8 cellular contexts compared by ENCODE assay signal in genomic region chr2:10043906-10044601, GRCh38. TPM values are rescaled to one million over a fixed set of nuclear protein-coding genes. Genes with fewer than 3 reads are reported as not detected.
DNase-seq lines count a peak whose midpoint lies in the region; ATAC-seq and TF ChIP-seq lines count a peak whose summit lies in the region.

No MANE protein-coding gene starts in this region.

- no peak for TF ChIP-seq CTCF in activated CD8-positive, alpha-beta T cell treated with anti-CD3 and anti-CD28 coated beads for 36 hours (IDR thresholded peaks at IDR 0.05)
- TF ChIP-seq CTCF in lower leg skin (IDR thresholded peaks at IDR 0.05): no peak

- DNase-seq in 8988T (peak; percentile 94), NCI-H510A (lab: John Stamatoyannopoulos, UW) (peak; percentile 93), dermis microvascular lymphatic vessel endothelial cell (ENCODE audit: low read depth in 2 of 2) (peak; percentile 82 to 95), lower leg skin (ENCODE audit: low spot score in 2 of 2) (peak; percentile 98 to 100)
- peak; percentile 95 for DNase-seq in activated CD8-positive, alpha-beta T cell treated with anti-CD3 and anti-CD28 coated beads for 36 hours
- DNase-seq in stimulated activated CD4-positive, alpha-beta T cell treated with anti-CD3 and anti-CD28 coated beads, Interleukin-2, amount 100 ng/mL, for 48 hours: peak; percentile 80 to 84

- WGBS in lower leg skin, 2 donors: 5 to 6% methylated on average over 43 to 68 of the region's 90 CpGs

- POLR2A ChIA-PET in activated CD8-positive, alpha-beta T cell treated with anti-CD3 and anti-CD28 coated beads for 36 hours (lab: Charles Lee): interaction anchor here (0.6 to 1.6 kb wide), 10 partner anchors 13 to 488 kb away, joined by 3 to 6 read pairs (median 4); partner anchors contain the start of genes ADAM17, ODC1 and TAF1B

- peak overlapping the region; percentile 64 for H3K4me3 Mint-ChIP-seq in activated CD8-positive, alpha-beta T cell treated with anti-CD3 and anti-CD28 coated beads for 36 hours

- peaks cover 6% of the 10 kb centered on the region for H3K36me3 Mint-ChIP-seq in activated CD8-positive, alpha-beta T cell treated with anti-CD3 and anti-CD28 coated beads for 36 hours (ENCODE audit: low read depth)

- H3K4me1 Mint-ChIP-seq in activated CD8-positive, alpha-beta T cell treated with anti-CD3 and anti-CD28 coated beads for 36 hours (ENCODE audit: low read depth): peaks cover 8% of the 10 kb centered on the region

- peak overlapping the region; percentile 73 for H3K27ac Mint-ChIP-seq in activated CD8-positive, alpha-beta T cell treated with anti-CD3 and anti-CD28 coated beads for 36 hours

- intact Hi-C loops in activated CD8-positive, alpha-beta T cell treated with anti-CD3 and anti-CD28 coated beads for 36 hours (cut with micrococcal nuclease): no loop called here
- intact Hi-C loops in lower leg skin (cut with DNase I; ENCODE audit: low total_unique reads): loop anchor here (5.0 to 10.0 kb wide), 3 partner anchors 62 to 269 kb away; no protein-coding TSS in a partner anchor

- ATAC-seq in GM18861 (IDR thresholded peaks at IDR 0.05; ENCODE audit: unreplicated experiment): peak; percentile 47
- ATAC-seq in HG03139 (IDR thresholded peaks at IDR 0.05; ENCODE audit: unreplicated experiment): peak; percentile 38
- ATAC-seq in activated CD8-positive, alpha-beta T cell treated with anti-CD3 and anti-CD28 coated beads for 36 hours: peak; percentile 82

- H3K27me3 Mint-ChIP-seq in activated CD8-positive, alpha-beta T cell treated with anti-CD3 and anti-CD28 coated beads for 36 hours: peaks cover 2% of the 10 kb centered on the region

- H3K4me3 ChIP-seq in lower leg skin (ENCODE audit: low read depth, poor library complexity, severe bottlenecking): peak overlapping the region; percentile 24

- no peaks in the 10 kb centered on the region for H3K9me3 Mint-ChIP-seq in activated CD8-positive, alpha-beta T cell treated with anti-CD3 and anti-CD28 coated beads for 36 hours

- CTCF ChIA-PET in activated CD8-positive, alpha-beta T cell treated with anti-CD3 and anti-CD28 coated beads for 36 hours (lab: Charles Lee): interaction anchor here (1.0 to 8.9 kb wide), 4 partner anchors 59 to 245 kb away, joined by 3 to 127 read pairs (median 42); no protein-coding TSS in a partner anchor

- TF ChIP-seq POLR2A in lower leg skin (IDR thresholded peaks at IDR 0.05): no peak

RNA-seq across cellular contexts. Expression of gene KLF11, which starts 0.7 kb away (rescaled TPM):
- 1 to 10 TPM; 2.9 to 3.5 TPM for total RNA-seq in activated CD8-positive, alpha-beta T cell treated with anti-CD3 and anti-CD28 coated beads for 36 hours
- total RNA-seq in dermis microvascular lymphatic vessel endothelial cell: 4.4 and 7.7 TPM in 2 replicates
- 10 to 100 TPM; 42.5 to 86.1 (median 61.2) TPM for total RNA-seq in lower leg skin

RNA-seq across cellular contexts. Expression of gene CYS1, which starts 36.2 kb away (rescaled TPM):
- total RNA-seq in activated CD8-positive, alpha-beta T cell treated with anti-CD3 and anti-CD28 coated beads for 36 hours: under 1 TPM; 0.11 to 0.32 TPM
- total RNA-seq in dermis microvascular lymphatic vessel endothelial cell: under 0.01 TPM in 2 replicates
- total RNA-seq in lower leg skin: under 1 TPM in 3 of 4 donors, not detected in 1; 0.25 to 0.98 (median 0.62) TPM

Comparison
In these comparisons a context has a peak if more than half of its experiments do, and no peak if none do; other contexts are left out.
1. Peak in every context shown above with its lines: DNase-seq, ATAC-seq and H3K4me3 ChIP-seq.